ENCODE assay signal across 1 cellular context in genomic region chr3:53198996-53199395, GRCh38.
TF ChIP-seq lines count a peak whose summit lies in the region.

No MANE protein-coding gene starts in this region.

TF ChIP-seq in GM23338, 12 proteins besides CTCF, POLR2A, EP300 and RAD21 (continued from another document):
- TF ChIP-seq, protein P1, sequence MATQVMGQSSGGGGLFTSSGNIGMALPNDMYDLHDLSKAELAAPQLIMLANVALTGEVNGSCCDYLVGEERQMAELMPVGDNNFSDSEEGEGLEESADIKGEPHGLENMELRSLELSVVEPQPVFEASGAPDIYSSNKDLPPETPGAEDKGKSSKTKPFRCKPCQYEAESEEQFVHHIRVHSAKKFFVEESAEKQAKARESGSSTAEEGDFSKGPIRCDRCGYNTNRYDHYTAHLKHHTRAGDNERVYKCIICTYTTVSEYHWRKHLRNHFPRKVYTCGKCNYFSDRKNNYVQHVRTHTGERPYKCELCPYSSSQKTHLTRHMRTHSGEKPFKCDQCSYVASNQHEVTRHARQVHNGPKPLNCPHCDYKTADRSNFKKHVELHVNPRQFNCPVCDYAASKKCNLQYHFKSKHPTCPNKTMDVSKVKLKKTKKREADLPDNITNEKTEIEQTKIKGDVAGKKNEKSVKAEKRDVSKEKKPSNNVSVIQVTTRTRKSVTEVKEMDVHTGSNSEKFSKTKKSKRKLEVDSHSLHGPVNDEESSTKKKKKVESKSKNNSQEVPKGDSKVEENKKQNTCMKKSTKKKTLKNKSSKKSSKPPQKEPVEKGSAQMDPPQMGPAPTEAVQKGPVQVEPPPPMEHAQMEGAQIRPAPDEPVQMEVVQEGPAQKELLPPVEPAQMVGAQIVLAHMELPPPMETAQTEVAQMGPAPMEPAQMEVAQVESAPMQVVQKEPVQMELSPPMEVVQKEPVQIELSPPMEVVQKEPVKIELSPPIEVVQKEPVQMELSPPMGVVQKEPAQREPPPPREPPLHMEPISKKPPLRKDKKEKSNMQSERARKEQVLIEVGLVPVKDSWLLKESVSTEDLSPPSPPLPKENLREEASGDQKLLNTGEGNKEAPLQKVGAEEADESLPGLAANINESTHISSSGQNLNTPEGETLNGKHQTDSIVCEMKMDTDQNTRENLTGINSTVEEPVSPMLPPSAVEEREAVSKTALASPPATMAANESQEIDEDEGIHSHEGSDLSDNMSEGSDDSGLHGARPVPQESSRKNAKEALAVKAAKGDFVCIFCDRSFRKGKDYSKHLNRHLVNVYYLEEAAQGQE (IDR thresholded peaks at IDR 0.05; ENCODE audit: unreplicated experiment), result no peak
- TF ChIP-seq NANOG (IDR thresholded peaks at IDR 0.05; ENCODE audit: borderline replicate concordance) (no peak), ETS1 (IDR thresholded peaks at IDR 0.05) (no peak), JUNB (IDR thresholded peaks at IDR 0.05; ENCODE audit: unreplicated experiment) (no peak), STAT1 (IDR thresholded peaks at IDR 0.05; ENCODE audit: unreplicated experiment) (no peak), EZH2phosphoT487 (IDR thresholded peaks at IDR 0.05; ENCODE audit: unreplicated experiment) (no peak), ZNF114 (CRISPR knock-in tag; IDR thresholded peaks at IDR 0.05) (no peak), CREB1 (CRISPR knock-in tag; IDR thresholded peaks at IDR 0.05; ENCODE audit: low read depth) (no peak), ZNF331 (CRISPR knock-in tag; IDR thresholded peaks at IDR 0.05; ENCODE audit: low read depth) (no peak)
